Comparison of ENCODE assay signal across 12 cellular contexts in genomic region chr13:80473695-80474094, GRCh38.
DNase-seq lines count a peak whose midpoint lies in the region; ATAC-seq lines count a peak whose summit lies in the region.
"Had no signal": no experiment of that assay in that cellular context is flagged by ENCODE, and none has a peak within 500 bp of the region (broad histone marks: within the 10 kb centered on the region; RNA-seq: fewer than 3 reads in every experiment).

No MANE protein-coding gene starts in this region.

- peak; percentile 98 for ATAC-seq in left lobe of liver
- ATAC-seq in GM18873 (IDR thresholded peaks at IDR 0.05; ENCODE audit: low FRiP score, unreplicated experiment): no peak

- intact Hi-C loops in head of caudate nucleus (cut with DNase I): no loop called here

- DNase-seq in DMS153 (lab: John Stamatoyannopoulos, UW) (peak; percentile 34), NCI-H510A (lab: John Stamatoyannopoulos, UW) (peak; percentile 1), cerebellar cortex (ENCODE audit: low spot score) (peak; percentile 68), left lobe of liver (ENCODE audit: low spot score) (peak; percentile 66), head of caudate nucleus (no peak), NCI-H2029 (lab: John Stamatoyannopoulos, UW) (no peak), amygdala (lab: John Stamatoyannopoulos, UW) (no peak)
- DNase-seq: activated B cell treated with CpG ODN at 0.5 μM for 24 hours; NCI-H1092; RPMI8226; stimulated activated naive CD4-positive, alpha-beta T cell had no signal

Comparison
In these comparisons a context has a peak if more than half of its experiments do, and no peak if none do; other contexts are left out.
1. DNase-seq: peak in DMS153 (single experiment), NCI-H510A (single experiment), cerebellar cortex (single experiment) and left lobe of liver (single experiment); none in head of caudate nucleus (0 of 42), NCI-H2029 (single experiment) and amygdala (0 of 56).